19 cellular contexts compared by ENCODE assay signal in genomic region chr6:132058975-132059374, GRCh38.
A peak's percentile ranks its signal among the peaks of the same experiment; 100 is the strongest.
DNase-seq lines count a peak whose midpoint lies in the region; ATAC-seq and TF ChIP-seq lines count a peak whose summit lies in the region.
"Had no signal": no experiment of that assay in that cellular context is flagged by ENCODE, and none has a peak within 500 bp of the region (broad histone marks: within the 10 kb centered on the region; RNA-seq: fewer than 3 reads in every experiment).

No MANE protein-coding gene starts in this region.

- WGBS in SK-N-SH (ENCODE audit: low lambda C conversion rate) = 3% methylated on average over 2 of the region's 2 CpGs
- WGBS in mesenchymal stem cell = 14% methylated on average over 2 of the region's 2 CpGs

- H3K9ac ChIP-seq in SK-N-SH (no peak overlapping the region), mesenchymal stem cell (ENCODE audit: low read length) (no peak overlapping the region)

- no peak overlapping the region for H2BK5ac ChIP-seq in mesenchymal stem cell (ENCODE audit: low read depth, low read length, poor library complexity, severe bottlenecking)

- H3K4me2 ChIP-seq in SK-N-SH (no peak overlapping the region), mesenchymal stem cell (ENCODE audit: low read length, poor library complexity, severe bottlenecking) (no peak overlapping the region)
- H3K4me2 ChIP-seq: PC-9 had no signal

- no peak overlapping the region for H3K4me3 ChIP-seq in SK-N-SH (ENCODE audit: low read depth in 2 of 2, low read length in 1 of 2)
- no peak overlapping the region for H3K4me3 ChIP-seq in choroid plexus epithelial cell (ENCODE audit: low read depth, low read length)
- no peak overlapping the region for H3K4me3 ChIP-seq in mesenchymal stem cell (ENCODE audit: insufficient read depth in 1 of 2, low read depth in 1 of 2, low read length in 2 of 2)
- H3K4me3 ChIP-seq: PC-9 had no signal

- TF ChIP-seq CTCF in SK-N-SH (IDR thresholded peaks at IDR 0.05) (no peak), choroid plexus epithelial cell (conservative IDR thresholded peaks at IDR 0.05; ENCODE audit: low read depth, low read length) (no peak)

- H4K20me1 ChIP-seq in SK-N-SH (ENCODE audit: insufficient read depth) = no peaks in the 10 kb centered on the region

- POLR2A ChIA-PET in SK-N-SH (lab: Yijun Ruan, JAX) = no interaction called here

- peaks cover 24% of the 10 kb centered on the region for H3F3A ChIP-seq in SK-N-SH (replicated peaks; ENCODE audit: insufficient read depth)

- no peak overlapping the region for H2BK120ac ChIP-seq in mesenchymal stem cell (ENCODE audit: low read depth, low read length)

- H4K91ac ChIP-seq in mesenchymal stem cell (ENCODE audit: low read length) = no peak overlapping the region

- no peak for TF ChIP-seq EP300 in SK-N-SH (IDR thresholded peaks at IDR 0.05; ENCODE audit: borderline replicate concordance in 1 of 2, low read depth in 1 of 2, low read length in 1 of 2)

- H3K36me3 ChIP-seq in SK-N-SH (replicated peaks in 1 of 2; ENCODE audit: control insufficient read depth in 1 of 2, insufficient read depth in 2 of 2, low read length in 1 of 2) (no peaks in the 10 kb centered on the region), mesenchymal stem cell (ENCODE audit: control insufficient read depth in 1 of 2, insufficient read depth in 2 of 2, low read depth in 1 of 2, low read length in 2 of 2) (no peaks in the 10 kb centered on the region)

- H3K4me1 ChIP-seq in SK-N-SH (ENCODE audit: control insufficient read depth in 1 of 2, insufficient read depth in 2 of 2, low read depth in 1 of 2, low read length in 1 of 2) (peaks cover 0 to 43% of the 10 kb centered on the region in 2 experiments; a peak in 2 of 4 replicates), mesenchymal stem cell (ENCODE audit: control insufficient read depth, insufficient read depth, low read depth, low read length) (no peaks in the 10 kb centered on the region)

- no peak overlapping the region for H2AK5ac ChIP-seq in mesenchymal stem cell (ENCODE audit: low read length, severe bottlenecking)

- DNase-seq in SK-N-SH (no peak), choroid plexus epithelial cell (ENCODE audit: low read depth) (peak; percentile 44), mesenchymal stem cell (peak; percentile 26), stromal cell of bone marrow (ENCODE audit: low read depth) (peak; percentile 29), DMS153 treated with DMSO at 0.1 percent for 48 hours (lab: John Stamatoyannopoulos, UW; ENCODE audit: unreplicated experiment) (no peak), KBM-7 (no peak)
- DNase-seq: 8988T; CD4-positive, alpha-beta memory T cell; DMS153; EL; H7; NCI-H1105 treated with DMSO at 0.1 percent for 48 hours; NCI-H187; NCI-H226; SIG-M5 had no signal

- H2BK12ac ChIP-seq in mesenchymal stem cell (ENCODE audit: low read length in 2 of 2) = no peak overlapping the region

- H3K79me2 ChIP-seq in SK-N-SH (ENCODE audit: insufficient read depth) = no peaks in the 10 kb centered on the region

- no peak overlapping the region for H3K4ac ChIP-seq in mesenchymal stem cell (ENCODE audit: low read depth in 1 of 2, low read length in 2 of 2)

- H2BK15ac ChIP-seq in mesenchymal stem cell (ENCODE audit: low read depth, poor library complexity, severe bottlenecking) = no peak overlapping the region

- H3K14ac ChIP-seq in mesenchymal stem cell (ENCODE audit: low read length in 2 of 2) = no peak overlapping the region

- no peak overlapping the region for H3K27ac ChIP-seq in SK-N-SH (ENCODE audit: low read depth in 2 of 2, low read length in 1 of 2)
- no peak overlapping the region for H3K27ac ChIP-seq in mesenchymal stem cell (ENCODE audit: low read length, poor library complexity, severe bottlenecking)
- H3K27ac ChIP-seq: PC-9, RWPE1 had no signal

- in situ Hi-C loops in KBM-7 (cut with MboI; ENCODE audit: low pct_unique_long_range_greater_than_20kb, low sequenced_read_pairs) = no loop called here

- ATAC-seq in SK-N-SH treated with all-trans-retinoic acid at 6 μM for 48 hours (no peak), GM18867 (IDR thresholded peaks at IDR 0.05; ENCODE audit: unreplicated experiment) (no peak)

- TF ChIP-seq RAD21 in SK-N-SH (IDR thresholded peaks at IDR 0.05; ENCODE audit: low read length) = no peak

- no peak overlapping the region for H2AFZ ChIP-seq in SK-N-SH (ENCODE audit: low read depth)
- no peak overlapping the region for H2AFZ ChIP-seq in mesenchymal stem cell (ENCODE audit: low read depth, low read length)
- H2AFZ ChIP-seq: PC-9 had no signal

- H3K23ac ChIP-seq in mesenchymal stem cell (ENCODE audit: low read length in 2 of 2) = no peak overlapping the region

- no peaks in the 10 kb centered on the region for H3K79me1 ChIP-seq in mesenchymal stem cell (replicated peaks; ENCODE audit: low read length, poor library complexity, severe bottlenecking)

- H3K27me3 ChIP-seq in SK-N-SH (ENCODE audit: insufficient read depth) = no peaks in the 10 kb centered on the region
- H3K27me3 ChIP-seq in mesenchymal stem cell (ENCODE audit: control insufficient read depth in 1 of 2, insufficient read depth in 1 of 2, low read length in 2 of 2) = no peaks in the 10 kb centered on the region

- peak overlapping the region in 1 of 2 experiments; percentile 28 for H3K18ac ChIP-seq in mesenchymal stem cell (ENCODE audit: low read depth in 1 of 2, low read length in 2 of 2)

- no peaks in the 10 kb centered on the region for H3K9me2 ChIP-seq in SK-N-SH

- H3K9me3 ChIP-seq in SK-N-SH = no peaks in the 10 kb centered on the region
- no peaks in the 10 kb centered on the region for H3K9me3 ChIP-seq in mesenchymal stem cell (ENCODE audit: control insufficient read depth, low read length)

- H4K8ac ChIP-seq in mesenchymal stem cell (ENCODE audit: low read length) = no peak overlapping the region

- CTCF ChIA-PET in SK-N-SH (lab: Yijun Ruan, JAX) = interaction anchor here (1.7 kb wide), 1 partner anchor 10 kb away, joined by 4 read pairs; no protein-coding TSS in a partner anchor

TF ChIP-seq in SK-N-SH, 30 proteins besides CTCF, POLR2A, EP300 and RAD21 (continues in another document):
- TF ChIP-seq, protein P1, sequence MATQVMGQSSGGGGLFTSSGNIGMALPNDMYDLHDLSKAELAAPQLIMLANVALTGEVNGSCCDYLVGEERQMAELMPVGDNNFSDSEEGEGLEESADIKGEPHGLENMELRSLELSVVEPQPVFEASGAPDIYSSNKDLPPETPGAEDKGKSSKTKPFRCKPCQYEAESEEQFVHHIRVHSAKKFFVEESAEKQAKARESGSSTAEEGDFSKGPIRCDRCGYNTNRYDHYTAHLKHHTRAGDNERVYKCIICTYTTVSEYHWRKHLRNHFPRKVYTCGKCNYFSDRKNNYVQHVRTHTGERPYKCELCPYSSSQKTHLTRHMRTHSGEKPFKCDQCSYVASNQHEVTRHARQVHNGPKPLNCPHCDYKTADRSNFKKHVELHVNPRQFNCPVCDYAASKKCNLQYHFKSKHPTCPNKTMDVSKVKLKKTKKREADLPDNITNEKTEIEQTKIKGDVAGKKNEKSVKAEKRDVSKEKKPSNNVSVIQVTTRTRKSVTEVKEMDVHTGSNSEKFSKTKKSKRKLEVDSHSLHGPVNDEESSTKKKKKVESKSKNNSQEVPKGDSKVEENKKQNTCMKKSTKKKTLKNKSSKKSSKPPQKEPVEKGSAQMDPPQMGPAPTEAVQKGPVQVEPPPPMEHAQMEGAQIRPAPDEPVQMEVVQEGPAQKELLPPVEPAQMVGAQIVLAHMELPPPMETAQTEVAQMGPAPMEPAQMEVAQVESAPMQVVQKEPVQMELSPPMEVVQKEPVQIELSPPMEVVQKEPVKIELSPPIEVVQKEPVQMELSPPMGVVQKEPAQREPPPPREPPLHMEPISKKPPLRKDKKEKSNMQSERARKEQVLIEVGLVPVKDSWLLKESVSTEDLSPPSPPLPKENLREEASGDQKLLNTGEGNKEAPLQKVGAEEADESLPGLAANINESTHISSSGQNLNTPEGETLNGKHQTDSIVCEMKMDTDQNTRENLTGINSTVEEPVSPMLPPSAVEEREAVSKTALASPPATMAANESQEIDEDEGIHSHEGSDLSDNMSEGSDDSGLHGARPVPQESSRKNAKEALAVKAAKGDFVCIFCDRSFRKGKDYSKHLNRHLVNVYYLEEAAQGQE (IDR thresholded peaks at IDR 0.05; ENCODE audit: low read depth, low read length) = peak; percentile 72; the same call in 1 of the 2 replicates

TF ChIP-seq in SK-N-SH treated with all-trans-retinoic acid at 6 μM for 48 hours, 23 proteins besides CTCF, POLR2A, EP300 and RAD21 (continues in another document):
- TF ChIP-seq ZNF8 (CRISPR knock-in tag; IDR thresholded peaks at IDR 0.05) (no peak), ZFP3 (CRISPR knock-in tag; IDR thresholded peaks at IDR 0.05) (no peak), GLIS3 (CRISPR knock-in tag; IDR thresholded peaks at IDR 0.05) (no peak), PPARA (CRISPR knock-in tag; IDR thresholded peaks at IDR 0.05; ENCODE audit: borderline replicate concordance) (no peak)
- TF ChIP-seq, protein P2, sequence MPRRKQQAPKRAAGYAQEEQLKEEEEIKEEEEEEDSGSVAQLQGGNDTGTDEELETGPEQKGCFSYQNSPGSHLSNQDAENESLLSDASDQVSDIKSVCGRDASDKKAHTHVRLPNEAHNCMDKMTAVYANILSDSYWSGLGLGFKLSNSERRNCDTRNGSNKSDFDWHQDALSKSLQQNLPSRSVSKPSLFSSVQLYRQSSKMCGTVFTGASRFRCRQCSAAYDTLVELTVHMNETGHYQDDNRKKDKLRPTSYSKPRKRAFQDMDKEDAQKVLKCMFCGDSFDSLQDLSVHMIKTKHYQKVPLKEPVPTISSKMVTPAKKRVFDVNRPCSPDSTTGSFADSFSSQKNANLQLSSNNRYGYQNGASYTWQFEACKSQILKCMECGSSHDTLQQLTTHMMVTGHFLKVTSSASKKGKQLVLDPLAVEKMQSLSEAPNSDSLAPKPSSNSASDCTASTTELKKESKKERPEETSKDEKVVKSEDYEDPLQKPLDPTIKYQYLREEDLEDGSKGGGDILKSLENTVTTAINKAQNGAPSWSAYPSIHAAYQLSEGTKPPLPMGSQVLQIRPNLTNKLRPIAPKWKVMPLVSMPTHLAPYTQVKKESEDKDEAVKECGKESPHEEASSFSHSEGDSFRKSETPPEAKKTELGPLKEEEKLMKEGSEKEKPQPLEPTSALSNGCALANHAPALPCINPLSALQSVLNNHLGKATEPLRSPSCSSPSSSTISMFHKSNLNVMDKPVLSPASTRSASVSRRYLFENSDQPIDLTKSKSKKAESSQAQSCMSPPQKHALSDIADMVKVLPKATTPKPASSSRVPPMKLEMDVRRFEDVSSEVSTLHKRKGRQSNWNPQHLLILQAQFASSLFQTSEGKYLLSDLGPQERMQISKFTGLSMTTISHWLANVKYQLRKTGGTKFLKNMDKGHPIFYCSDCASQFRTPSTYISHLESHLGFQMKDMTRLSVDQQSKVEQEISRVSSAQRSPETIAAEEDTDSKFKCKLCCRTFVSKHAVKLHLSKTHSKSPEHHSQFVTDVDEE (CRISPR knock-in tag; IDR thresholded peaks at IDR 0.05) = no peak

Comparison
In these comparisons a context has a peak if more than half of its experiments do, and no peak if none do; other contexts are left out.
1. DNase-seq: peak in choroid plexus epithelial cell (single experiment), mesenchymal stem cell (single experiment) and stromal cell of bone marrow (single experiment); none in SK-N-SH (single experiment), DMS153 treated with DMSO at 0.1 percent for 48 hours (single experiment) and KBM-7 (single experiment).